ENCODE assay signal across 28 cellular contexts in genomic region chr7:36777855-36778254, GRCh38. TPM values are rescaled to one million over a fixed set of nuclear protein-coding genes. Genes with fewer than 3 reads are reported as not detected.
A peak's percentile ranks its signal among the peaks of the same experiment; 100 is the strongest.
DNase-seq lines count a peak whose midpoint lies in the region; ATAC-seq, FAIRE-seq and TF ChIP-seq lines count a peak whose summit lies in the region.
"Had no signal": no experiment of that assay in that cellular context is flagged by ENCODE, and none has a peak within 500 bp of the region (broad histone marks: within the 10 kb centered on the region; RNA-seq: fewer than 3 reads in every experiment).

No MANE protein-coding gene starts in this region.

- peak overlapping the region; percentile 14 for H3K4me3 Mint-ChIP-seq in activated T-cell treated with anti-CD3 and anti-CD28 coated beads, Interleukin-2, amount 50 U/mL, for 4 hours
- H3K4me3 Mint-ChIP-seq in activated CD8-positive, alpha-beta T cell treated with anti-CD3 and anti-CD28 coated beads, Interleukin-2, amount 10 ng/mL, durations not matched to agents 7 days and 5 days, result peak overlapping the region; percentile 39
- H3K4me3 Mint-ChIP-seq: endodermal cell had no signal

- WGBS in small intestine, 3 donors, result 76 to 93% (median 85%) methylated on average over 4 of the region's 4 CpGs

- H3K36me3 Mint-ChIP-seq in activated T-cell treated with anti-CD3 and anti-CD28 coated beads, Interleukin-2, amount 50 U/mL, for 4 hours (ENCODE audit: insufficient read depth), result peaks cover 7% of the 10 kb centered on the region
- H3K36me3 Mint-ChIP-seq in activated CD8-positive, alpha-beta T cell treated with anti-CD3 and anti-CD28 coated beads, Interleukin-2, amount 10 ng/mL, durations not matched to agents 7 days and 5 days (ENCODE audit: low read depth), result peaks cover 61% of the 10 kb centered on the region

- H3K27me3 Mint-ChIP-seq in activated T-cell treated with anti-CD3 and anti-CD28 coated beads, Interleukin-2, amount 50 U/mL, for 4 hours (ENCODE audit: low read depth), result no peaks in the 10 kb centered on the region
- H3K27me3 Mint-ChIP-seq in activated CD8-positive, alpha-beta T cell treated with anti-CD3 and anti-CD28 coated beads, Interleukin-2, amount 10 ng/mL, durations not matched to agents 7 days and 5 days (ENCODE audit: low read depth), result peaks cover 2% of the 10 kb centered on the region

- no peak for FAIRE-seq in small intestine (lab: Jason Lieb, UNC)
- FAIRE-seq: bronchial epithelial cell, frontal cortex, TTC549 had no signal

- H3K4me1 Mint-ChIP-seq in activated T-cell treated with anti-CD3 and anti-CD28 coated beads, Interleukin-2, amount 50 U/mL, for 4 hours (ENCODE audit: low read depth), result peaks cover 86% of the 10 kb centered on the region
- H3K4me1 Mint-ChIP-seq in activated CD8-positive, alpha-beta T cell treated with anti-CD3 and anti-CD28 coated beads, Interleukin-2, amount 10 ng/mL, durations not matched to agents 7 days and 5 days (ENCODE audit: low read depth), result peaks cover 81% of the 10 kb centered on the region

- H3K27ac ChIP-seq in DND-41 (ENCODE audit: low read length) (no peak overlapping the region), small intestine (ENCODE audit: low read depth in 1 of 2, low read length in 1 of 2) (peak overlapping the region; percentile 43 to 75)
- H3K27ac ChIP-seq: C4-2B, coronary artery, psoas muscle, testis, vagina had no signal

- CTCF ChIA-PET in activated CD8-positive, alpha-beta T cell treated with anti-CD3 and anti-CD28 coated beads, Interleukin-2, amount 10 ng/mL, durations not matched to agents 7 days and 5 days (lab: Charles Lee), result interaction anchor here (0.6 to 2.1 kb wide), 10 partner anchors 7 to 421 kb away, joined by 3 to 7 read pairs (median 4); no protein-coding TSS in a partner anchor

- H3K4me3 ChIP-seq in DND-41 (ENCODE audit: low read depth in 1 of 2, low read length in 2 of 2) (no peak overlapping the region), small intestine (ENCODE audit: low read depth in 1 of 2, low read length in 2 of 2) (no peak overlapping the region)
- H3K4me3 ChIP-seq: coronary artery, esophagus squamous epithelium, psoas muscle, testis, vagina had no signal

- TF ChIP-seq CTCF in DND-41 (IDR thresholded peaks at IDR 0.05; ENCODE audit: borderline replicate concordance, extremely low read depth, low read length, poor library complexity, severe bottlenecking), result no peak

- H3K79me2 ChIP-seq in DND-41 (ENCODE audit: insufficient read depth, low read length), result no peaks in the 10 kb centered on the region

- H3K9me3 ChIP-seq in DND-41 (ENCODE audit: insufficient read depth, low read length, severe bottlenecking), result no peaks in the 10 kb centered on the region
- no peaks in the 10 kb centered on the region for H3K9me3 ChIP-seq in small intestine (ENCODE audit: control insufficient read depth, low read depth)
- H3K9me3 ChIP-seq: esophagus squamous epithelium, psoas muscle, testis, vagina had no signal

- H3K9ac ChIP-seq in DND-41 (ENCODE audit: low read depth, low read length), result no peak overlapping the region

- H3K27me3 ChIP-seq in DND-41 (ENCODE audit: insufficient read depth, low read length, poor library complexity), result no peaks in the 10 kb centered on the region
- no peaks in the 10 kb centered on the region for H3K27me3 ChIP-seq in small intestine (ENCODE audit: control insufficient read depth in 2 of 2, insufficient read depth in 2 of 2, low read length in 2 of 2)
- H3K27me3 ChIP-seq: esophagus squamous epithelium, testis, vagina had no signal

- DNase-seq in activated T-cell treated with anti-CD3 and anti-CD28 coated beads, Interleukin-2, amount 50 U/mL, for 4 hours, result no peak
- DNase-seq in activated T-cell treated with anti-CD3 and anti-CD28 coated beads for 4 hours, result no peak
- no peak for DNase-seq in DND-41
- DNase-seq in activated CD8-positive, alpha-beta T cell treated with anti-CD3 and anti-CD28 coated beads, Interleukin-2, amount 10 ng/mL, durations not matched to agents 7 days and 5 days, result no peak
- DNase-seq in small intestine, result no peak
- DNase-seq in DMS53 treated with DMSO at 0.1 percent for 48 hours (lab: John Stamatoyannopoulos, UW; ENCODE audit: unreplicated experiment), result no peak
- DNase-seq in DMS114 treated with DMSO at 0.1 percent for 48 hours (lab: John Stamatoyannopoulos, UW; ENCODE audit: unreplicated experiment), result no peak
- no peak for DNase-seq in COLO668 (lab: John Stamatoyannopoulos, UW; ENCODE audit: unreplicated experiment)
- DNase-seq: amygdala, DMS 273 treated with DMSO at 0.1 percent for 48 hours, endodermal cell, esophagus squamous epithelium, left colon, NCI-H2029 treated with DMSO at 0.1 percent for 48 hours, NCI-H226, NCI-H748 treated with DMSO at 0.1 percent for 48 hours, nucleus accumbens, OCI-M1, psoas muscle, SHP77, testis had no signal

- no peaks in the 10 kb centered on the region for H4K20me1 ChIP-seq in DND-41 (ENCODE audit: insufficient read depth, low read length)

- H3K4me1 ChIP-seq in DND-41 (ENCODE audit: insufficient read depth, low read length) (peaks cover 27% of the 10 kb centered on the region), small intestine (ENCODE audit: control insufficient read depth in 2 of 2, insufficient read depth in 1 of 2, low read depth in 1 of 2, low read length in 1 of 2) (no peaks in the 10 kb centered on the region)
- H3K4me1 ChIP-seq: esophagus squamous epithelium, psoas muscle, testis, vagina had no signal

- POLR2A ChIA-PET in activated CD8-positive, alpha-beta T cell treated with anti-CD3 and anti-CD28 coated beads, Interleukin-2, amount 10 ng/mL, durations not matched to agents 7 days and 5 days (lab: Charles Lee), result interaction anchor here (0.9 to 1.9 kb wide), 6 partner anchors 8 to 55 kb away, joined by 3 to 5 read pairs (median 3); no protein-coding TSS in a partner anchor

- ATAC-seq in activated T-cell treated with anti-CD3 and anti-CD28 coated beads, Interleukin-2, amount 50 U/mL, for 4 hours, result no peak
- no peak for ATAC-seq in DND-41 (ENCODE audit: insufficient read depth, low read depth)
- no peak for ATAC-seq in activated CD8-positive, alpha-beta T cell treated with anti-CD3 and anti-CD28 coated beads, Interleukin-2, amount 10 ng/mL, durations not matched to agents 7 days and 5 days
- ATAC-seq: HCT116, psoas muscle had no signal

- peak overlapping the region; percentile 76 for H3K27ac Mint-ChIP-seq in activated CD8-positive, alpha-beta T cell treated with anti-CD3 and anti-CD28 coated beads, Interleukin-2, amount 10 ng/mL, durations not matched to agents 7 days and 5 days
- H3K27ac Mint-ChIP-seq: endodermal cell had no signal

- H2AFZ ChIP-seq in DND-41 (ENCODE audit: low read depth, low read length), result no peak overlapping the region

- H3K4me2 ChIP-seq in DND-41 (ENCODE audit: insufficient read depth, low read length), result peak overlapping the region; percentile 37; the same call in 1 of the 2 replicates

- H3K36me3 ChIP-seq in DND-41 (ENCODE audit: insufficient read depth, low read length), result no peaks in the 10 kb centered on the region
- no peaks in the 10 kb centered on the region for H3K36me3 ChIP-seq in small intestine (ENCODE audit: control insufficient read depth in 2 of 2, insufficient read depth in 2 of 2, low read length in 2 of 2)
- H3K36me3 ChIP-seq: esophagus squamous epithelium, vagina had no signal

- H3K9me3 Mint-ChIP-seq in activated T-cell treated with anti-CD3 and anti-CD28 coated beads, Interleukin-2, amount 50 U/mL, for 4 hours, result peaks cover 7% of the 10 kb centered on the region
- peaks cover 27% of the 10 kb centered on the region for H3K9me3 Mint-ChIP-seq in activated CD8-positive, alpha-beta T cell treated with anti-CD3 and anti-CD28 coated beads, Interleukin-2, amount 10 ng/mL, durations not matched to agents 7 days and 5 days (ENCODE audit: insufficient read depth)
- H3K9me3 Mint-ChIP-seq: endodermal cell had no signal

RNA-seq across cellular contexts. Expression of gene AOAH, which starts 53.6 kb away (rescaled TPM):
- total RNA-seq in activated T-cell treated with anti-CD3 and anti-CD28 coated beads, Interleukin-2, amount 50 U/mL, for 4 hours, result 10 to 100 TPM in 1 of 3 donors, 1 to 10 TPM in 2; 5.5 to 14.3 (median 9.6) TPM
- total RNA-seq in activated CD8-positive, alpha-beta T cell treated with anti-CD3 and anti-CD28 coated beads, Interleukin-2, amount 10 ng/mL, durations not matched to agents 7 days and 5 days, result 10 to 100 TPM; 17.7 to 18.0 TPM
- polyA plus RNA-seq in small intestine, result 10 to 100 TPM in 1 of 3 donors, 1 to 10 TPM in 2; 2.9 to 12.7 (median 4.1) TPM
- total RNA-seq: bronchial epithelial cell had no signal
